Comparison of ENCODE assay signal across 12 cellular contexts in the genomic region with DNA sequence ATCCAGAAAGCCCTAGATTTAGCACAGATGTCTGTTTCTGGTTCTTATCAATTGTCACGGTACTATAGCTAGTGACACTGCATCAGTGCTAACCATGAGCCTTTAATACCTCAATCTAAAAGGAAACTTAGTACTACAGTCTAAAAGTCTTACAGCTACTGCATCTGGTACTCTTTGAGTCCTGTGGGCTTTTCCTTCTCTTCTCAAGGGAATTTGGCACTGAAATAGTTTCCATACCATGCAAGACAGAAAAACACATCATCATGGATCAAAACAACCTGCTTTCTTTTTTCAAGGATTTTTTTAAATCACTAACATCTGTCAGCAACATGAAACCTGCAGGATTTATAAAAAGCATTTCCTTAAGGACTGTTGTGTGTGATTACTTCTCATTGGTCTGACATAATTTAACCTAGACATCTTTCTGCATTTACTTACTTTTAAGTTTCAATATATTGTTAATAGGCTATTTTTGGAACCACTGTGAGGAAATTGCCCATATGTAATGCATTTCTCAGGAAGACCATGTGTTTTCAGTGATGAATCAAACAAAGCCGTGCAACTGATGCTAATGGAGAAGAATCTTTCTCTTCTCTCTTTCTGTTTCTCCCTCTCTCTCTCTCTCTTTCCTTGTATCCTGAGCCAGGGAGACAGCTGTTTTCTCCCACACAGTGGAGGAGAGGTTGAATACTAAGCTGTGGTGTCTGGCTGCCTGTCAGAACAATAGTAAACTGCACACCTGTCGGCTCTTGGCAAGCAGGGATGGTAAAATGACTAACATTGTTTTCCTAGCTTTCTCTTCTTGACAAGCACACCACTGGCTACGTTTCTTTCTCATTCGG.
DNase-seq lines count a peak whose midpoint lies in the region; ATAC-seq, FAIRE-seq and TF ChIP-seq lines count a peak whose summit lies in the region.
"Had no signal": no experiment of that assay in that cellular context is flagged by ENCODE, and none has a peak within 500 bp of the region (broad histone marks: within the 10 kb centered on the region; RNA-seq: fewer than 3 reads in every experiment).

No MANE protein-coding gene starts in this region.

- no peak overlapping the region for H4K91ac ChIP-seq in neuronal stem cell (ENCODE audit: low read depth, low read length, poor library complexity)

- H3K27ac ChIP-seq in coronary artery (no peak overlapping the region), neuronal stem cell (replicated peaks; ENCODE audit: low read length) (no peak overlapping the region)

- H3K79me1 ChIP-seq in neuronal stem cell (ENCODE audit: low read depth, low read length) = no peaks in the 10 kb centered on the region

- no CpG with 5 or more reads among the region's 5 CpGs for WGBS in neuronal stem cell (ENCODE audit: extremely low coverage in 2 of 2, insufficient read length in 2 of 2, insufficient replicate concordance in 1 of 2), 2 donors

- H2AFZ ChIP-seq in neuronal stem cell (ENCODE audit: low read length) = peak overlapping the region; percentile 43

- H3K27me3 ChIP-seq in neuronal stem cell (ENCODE audit: control insufficient read depth in 3 of 3, insufficient read depth in 3 of 3, low read depth in 1 of 3, low read length in 3 of 3) = no peaks in the 10 kb centered on the region

- no peak for ATAC-seq in GM18909 (IDR thresholded peaks at IDR 0.05; ENCODE audit: poor library complexity, unreplicated experiment)
- ATAC-seq in HG03460 (IDR thresholded peaks at IDR 0.05; ENCODE audit: unreplicated experiment) = no peak

- H3K18ac ChIP-seq in neuronal stem cell (ENCODE audit: low read length) = no peak overlapping the region

- H4K8ac ChIP-seq in neuronal stem cell (ENCODE audit: low read depth, low read length) = no peak overlapping the region

- no peak overlapping the region for H3K4ac ChIP-seq in neuronal stem cell (ENCODE audit: low read length)

- peaks cover 0 to 17% of the 10 kb centered on the region in 2 donors for H3K9me3 ChIP-seq in neuronal stem cell (replicated peaks in 1 of 2; ENCODE audit: control insufficient read depth in 2 of 2, insufficient read depth in 1 of 2, low read depth in 1 of 2, low read length in 2 of 2)

- no peak overlapping the region for H2BK120ac ChIP-seq in neuronal stem cell (ENCODE audit: low read depth, low read length)

- H3K14ac ChIP-seq in neuronal stem cell (ENCODE audit: low read length) = no peak overlapping the region

- no peak overlapping the region for H3K23ac ChIP-seq in neuronal stem cell (ENCODE audit: low read depth, low read length, poor library complexity)

- no peak for TF ChIP-seq CTCF in coronary artery (IDR thresholded peaks at IDR 0.05)

- peak overlapping the region; percentile 24 for H3K4me3 ChIP-seq in coronary artery
- no peak overlapping the region for H3K4me3 ChIP-seq in neuronal stem cell (ENCODE audit: low read length in 2 of 2)

- H2BK5ac ChIP-seq in neuronal stem cell (ENCODE audit: low read length) = no peak overlapping the region

- H3K4me2 ChIP-seq in neuronal stem cell (ENCODE audit: insufficient read depth, low read length, poor library complexity, severe bottlenecking) = no peak overlapping the region

- no peak overlapping the region for H2BK15ac ChIP-seq in neuronal stem cell (ENCODE audit: low read length)

- H2BK12ac ChIP-seq in neuronal stem cell (ENCODE audit: low read length) = no peak overlapping the region

- peak; percentile 24 for DNase-seq in GM04503 (ENCODE audit: low read depth)
- peak; percentile 90 for DNase-seq in NCI-H345 (lab: John Stamatoyannopoulos, UW)
- DNase-seq in coronary artery (ENCODE audit: low spot score) = no peak
- no peak for DNase-seq in neuronal stem cell (ENCODE audit: low spot score)
- no peak for DNase-seq in stimulated activated CD4-positive, alpha-beta T cell treated with anti-CD3 and anti-CD28 coated beads, Interleukin-15, amount 100 ng/mL, for 24 hours
- no peak for DNase-seq in GM19239 (ENCODE audit: insufficient read length, low spot score)
- DNase-seq: activated naive CD4-positive, alpha-beta T cell treated with anti-CD3 and anti-CD28 coated beads, Interleukin-2, amount 10 ng/mL, durations not matched to agents 7 days and 5 days; left cardiac atrium; SIG-M5 had no signal

- no peak overlapping the region for H2AK5ac ChIP-seq in neuronal stem cell (ENCODE audit: low read depth, low read length)

- peaks cover 7 to 11% of the 10 kb centered on the region in 2 donors for H3K4me1 ChIP-seq in neuronal stem cell (ENCODE audit: control insufficient read depth in 2 of 2, insufficient read depth in 1 of 2, low read depth in 1 of 2, low read length in 2 of 2)

- no peak for FAIRE-seq in GM19239 (lab: Jason Lieb, UNC)
- FAIRE-seq: GM12892 had no signal

- no peaks in the 10 kb centered on the region for H3K36me3 ChIP-seq in neuronal stem cell (replicated peaks in 1 of 2; ENCODE audit: control insufficient read depth in 2 of 2, insufficient read depth in 2 of 2, low read length in 2 of 2)

- no peak overlapping the region for H3K9ac ChIP-seq in neuronal stem cell (ENCODE audit: low read depth, low read length, poor library complexity)

Comparison
In these comparisons a context has a peak if more than half of its experiments do, and no peak if none do; other contexts are left out.
1. DNase-seq: peak in GM04503 (single experiment) and NCI-H345 (single experiment); none in coronary artery (single experiment), neuronal stem cell (single experiment), stimulated activated CD4-positive, alpha-beta T cell treated with anti-CD3 and anti-CD28 coated beads, Interleukin-15, amount 100 ng/mL, for 24 hours (single experiment) and GM19239 (single experiment).